In genomic region chr1:44780583-44781121, GRCh38 we compare ENCODE assay signal across 2 cellular contexts.
TF ChIP-seq lines count a peak whose summit lies in the region.

No MANE protein-coding gene starts in this region.

TF ChIP-seq in HEK293T, 16 proteins besides CTCF, POLR2A, EP300 and RAD21:
- TF ChIP-seq ELF4 (IDR thresholded peaks at IDR 0.05) (0 out of 2 replicates have a peak, but pooled peaks have one; percentile 12), FOXA1 (IDR thresholded peaks at IDR 0.05) (no peak)

TF ChIP-seq in GM12878, 131 proteins besides CTCF, POLR2A, EP300 and RAD21:
- TF ChIP-seq, protein P1, sequence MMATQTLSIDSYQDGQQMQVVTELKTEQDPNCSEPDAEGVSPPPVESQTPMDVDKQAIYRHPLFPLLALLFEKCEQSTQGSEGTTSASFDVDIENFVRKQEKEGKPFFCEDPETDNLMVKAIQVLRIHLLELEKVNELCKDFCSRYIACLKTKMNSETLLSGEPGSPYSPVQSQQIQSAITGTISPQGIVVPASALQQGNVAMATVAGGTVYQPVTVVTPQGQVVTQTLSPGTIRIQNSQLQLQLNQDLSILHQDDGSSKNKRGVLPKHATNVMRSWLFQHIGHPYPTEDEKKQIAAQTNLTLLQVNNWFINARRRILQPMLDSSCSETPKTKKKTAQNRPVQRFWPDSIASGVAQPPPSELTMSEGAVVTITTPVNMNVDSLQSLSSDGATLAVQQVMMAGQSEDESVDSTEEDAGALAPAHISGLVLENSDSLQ (IDR thresholded peaks at IDR 0.05): no peak
- TF ChIP-seq, protein P2, sequence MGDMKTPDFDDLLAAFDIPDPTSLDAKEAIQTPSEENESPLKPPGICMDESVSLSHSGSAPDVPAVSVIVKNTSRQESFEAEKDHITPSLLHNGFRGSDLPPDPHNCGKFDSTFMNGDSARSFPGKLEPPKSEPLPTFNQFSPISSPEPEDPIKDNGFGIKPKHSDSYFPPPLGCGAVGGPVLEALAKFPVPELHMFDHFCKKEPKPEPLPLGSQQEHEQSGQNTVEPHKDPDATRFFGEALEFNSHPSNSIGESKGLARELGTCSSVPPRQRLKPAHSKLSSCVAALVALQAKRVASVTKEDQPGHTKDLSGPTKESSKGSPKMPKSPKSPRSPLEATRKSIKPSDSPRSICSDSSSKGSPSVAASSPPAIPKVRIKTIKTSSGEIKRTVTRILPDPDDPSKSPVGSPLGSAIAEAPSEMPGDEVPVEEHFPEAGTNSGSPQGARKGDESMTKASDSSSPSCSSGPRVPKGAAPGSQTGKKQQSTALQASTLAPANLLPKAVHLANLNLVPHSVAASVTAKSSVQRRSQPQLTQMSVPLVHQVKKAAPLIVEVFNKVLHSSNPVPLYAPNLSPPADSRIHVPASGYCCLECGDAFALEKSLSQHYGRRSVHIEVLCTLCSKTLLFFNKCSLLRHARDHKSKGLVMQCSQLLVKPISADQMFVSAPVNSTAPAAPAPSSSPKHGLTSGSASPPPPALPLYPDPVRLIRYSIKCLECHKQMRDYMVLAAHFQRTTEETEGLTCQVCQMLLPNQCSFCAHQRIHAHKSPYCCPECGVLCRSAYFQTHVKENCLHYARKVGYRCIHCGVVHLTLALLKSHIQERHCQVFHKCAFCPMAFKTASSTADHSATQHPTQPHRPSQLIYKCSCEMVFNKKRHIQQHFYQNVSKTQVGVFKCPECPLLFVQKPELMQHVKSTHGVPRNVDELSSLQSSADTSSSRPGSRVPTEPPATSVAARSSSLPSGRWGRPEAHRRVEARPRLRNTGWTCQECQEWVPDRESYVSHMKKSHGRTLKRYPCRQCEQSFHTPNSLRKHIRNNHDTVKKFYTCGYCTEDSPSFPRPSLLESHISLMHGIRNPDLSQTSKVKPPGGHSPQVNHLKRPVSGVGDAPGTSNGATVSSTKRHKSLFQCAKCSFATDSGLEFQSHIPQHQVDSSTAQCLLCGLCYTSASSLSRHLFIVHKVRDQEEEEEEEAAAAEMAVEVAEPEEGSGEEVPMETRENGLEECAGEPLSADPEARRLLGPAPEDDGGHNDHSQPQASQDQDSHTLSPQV (IDR thresholded peaks at IDR 0.05): no peak
- TF ChIP-seq IKZF2 (IDR thresholded peaks at IDR 0.05): no peak
- no peak for TF ChIP-seq POLR2AphosphoS5 (IDR thresholded peaks at IDR 0.05; ENCODE audit: low read length)
- no peak for TF ChIP-seq KLF5 (IDR thresholded peaks at IDR 0.05; ENCODE audit: partially characterized antibody)
- no peak for TF ChIP-seq EED (IDR thresholded peaks at IDR 0.05; ENCODE audit: low read depth)
- TF ChIP-seq, protein P3, sequence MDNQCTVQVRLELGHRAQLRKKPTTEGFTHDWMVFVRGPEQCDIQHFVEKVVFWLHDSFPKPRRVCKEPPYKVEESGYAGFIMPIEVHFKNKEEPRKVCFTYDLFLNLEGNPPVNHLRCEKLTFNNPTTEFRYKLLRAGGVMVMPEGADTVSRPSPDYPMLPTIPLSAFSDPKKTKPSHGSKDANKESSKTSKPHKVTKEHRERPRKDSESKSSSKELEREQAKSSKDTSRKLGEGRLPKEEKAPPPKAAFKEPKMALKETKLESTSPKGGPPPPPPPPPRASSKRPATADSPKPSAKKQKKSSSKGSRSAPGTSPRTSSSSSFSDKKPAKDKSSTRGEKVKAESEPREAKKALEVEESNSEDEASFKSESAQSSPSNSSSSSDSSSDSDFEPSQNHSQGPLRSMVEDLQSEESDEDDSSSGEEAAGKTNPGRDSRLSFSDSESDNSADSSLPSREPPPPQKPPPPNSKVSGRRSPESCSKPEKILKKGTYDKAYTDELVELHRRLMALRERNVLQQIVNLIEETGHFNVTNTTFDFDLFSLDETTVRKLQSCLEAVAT (IDR thresholded peaks at IDR 0.05): 0 out of 2 replicates have a peak, but pooled peaks have one; percentile 30
- TF ChIP-seq GATAD2B (conservative IDR thresholded peaks at IDR 0.05; ENCODE audit: low read depth): no peak
- TF ChIP-seq SREBF2 (IDR thresholded peaks at IDR 0.05; ENCODE audit: low read length): no peak
- no peak for TF ChIP-seq E2F8 (IDR thresholded peaks at IDR 0.05; ENCODE audit: low read depth, partially characterized antibody)
- no peak for TF ChIP-seq ZSCAN29 (IDR thresholded peaks at IDR 0.05)
- 0 out of 2 replicates have a peak, but pooled peaks have one; percentile 14 for TF ChIP-seq CBFB (IDR thresholded peaks at IDR 0.05; ENCODE audit: low read depth)
TF ChIP-seq in GM12878: peak in this region for 2.
